Comparison of ENCODE assay signal across 16 cellular contexts in the genomic region with DNA sequence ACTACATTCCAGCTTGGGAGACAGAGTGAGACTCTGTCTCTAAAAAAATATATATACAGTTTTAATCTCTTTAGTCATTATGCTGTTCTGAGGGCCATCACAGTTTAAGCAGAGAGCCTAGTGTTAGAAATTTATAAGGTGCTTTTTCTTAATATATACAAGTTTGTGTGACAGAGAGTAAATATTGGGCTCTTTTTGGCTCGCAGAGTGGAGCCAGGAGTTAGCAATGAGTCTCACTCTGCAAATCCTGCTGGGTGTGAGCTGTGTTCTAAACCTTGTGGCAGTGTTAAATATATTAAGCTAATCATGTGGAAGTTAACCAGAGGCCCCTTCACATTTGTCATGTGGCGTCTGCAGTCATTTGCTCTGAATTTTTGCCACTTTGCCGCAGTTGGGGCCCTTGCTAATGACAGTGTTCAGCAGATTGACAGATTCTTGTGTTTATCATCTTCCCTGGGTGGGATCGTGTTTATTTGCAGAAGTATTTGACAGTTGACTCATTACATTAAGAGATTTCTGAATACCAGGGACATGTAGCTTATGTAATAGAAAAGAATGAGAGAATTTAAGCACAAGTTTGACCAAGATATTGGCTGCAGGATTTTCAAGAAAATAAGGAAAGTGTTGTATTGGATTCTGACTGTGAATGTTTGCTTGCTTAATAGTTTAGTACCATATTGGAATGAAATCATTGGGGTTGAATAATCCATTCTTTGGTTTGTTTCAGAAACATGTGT.
"Had no signal": no experiment of that assay in that cellular context is flagged by ENCODE, and none has a peak within 500 bp of the region (broad histone marks: within the 10 kb centered on the region; RNA-seq: fewer than 3 reads in every experiment).

No MANE protein-coding gene starts in this region.

- DNase-seq: activated CD8-positive, alpha-beta memory T cell treated with anti-CD3 and anti-CD28 coated beads, Interleukin-2, amount 10 ng/mL, durations not matched to agents 7 days and 5 days; activated effector memory CD4-positive, alpha-beta T cell treated with anti-CD3 and anti-CD28 coated beads, Interleukin-2, amount 50 U/mL, for 16 hours; activated T-cell treated with anti-CD3 and anti-CD28 coated beads, Interleukin-2, amount 50 U/mL, for 4 hours; cortex of kidney; effector CD8-positive, alpha-beta T cell; left cardiac atrium; lower lobe of right lung; naive thymus-derived CD4-positive, alpha-beta T cell; nucleus accumbens; right cardiac atrium; spleen; stimulated activated CD4-positive, alpha-beta T cell treated with anti-CD3 and anti-CD28 coated beads, Interleukin-1b, Interleukin-23, amount 100 ng/mL, for 48 hours; stimulated activated naive CD4-positive, alpha-beta T cell; substantia nigra; upper lobe of left lung had no signal

- H3K27me3 ChIP-seq: spleen, upper lobe of left lung had no signal

- H3K4me1 ChIP-seq: lower lobe of right lung, spleen, upper lobe of left lung had no signal

- H3K27ac ChIP-seq: lower lobe of right lung, spleen, upper lobe of left lung had no signal

- H3K9me3 ChIP-seq: lower lobe of right lung, spleen, upper lobe of left lung had no signal

- ATAC-seq: activated CD8-positive, alpha-beta memory T cell treated with anti-CD3 and anti-CD28 coated beads, Interleukin-2, amount 10 ng/mL, durations not matched to agents 7 days and 5 days; activated naive CD4-positive, alpha-beta T cell treated with anti-CD3 and anti-CD28 coated beads, Interleukin-2, amount 50 U/mL, for 72 hours; activated T-cell treated with anti-CD3 and anti-CD28 coated beads, Interleukin-2, amount 50 U/mL, for 4 hours; left cardiac atrium; lower lobe of right lung; naive thymus-derived CD4-positive, alpha-beta T cell; right cardiac atrium had no signal

- H3K4me3 ChIP-seq: lower lobe of right lung, spleen, upper lobe of left lung had no signal
